16 cellular contexts compared by ENCODE assay signal in genomic region chr15:90892023-90892422, GRCh38. TPM values are rescaled to one million over a fixed set of nuclear protein-coding genes. Genes with fewer than 3 reads are reported as not detected.
A peak's percentile ranks its signal among the peaks of the same experiment; 100 is the strongest.
DNase-seq lines count a peak whose midpoint lies in the region; ATAC-seq and TF ChIP-seq lines count a peak whose summit lies in the region.
"Had no signal": no experiment of that assay in that cellular context is flagged by ENCODE, and none has a peak within 500 bp of the region (broad histone marks: within the 10 kb centered on the region; RNA-seq: fewer than 3 reads in every experiment).

No MANE protein-coding gene starts in this region.

- H4K5ac ChIP-seq in H9 (ENCODE audit: insufficient read length, low read depth, low read length) = no peak overlapping the region

- H3K14ac ChIP-seq in H9 (ENCODE audit: insufficient read depth, low read length) (no peak overlapping the region), neuronal stem cell (ENCODE audit: low read length) (peak overlapping the region; percentile 31)

- no peak overlapping the region for H3K4ac ChIP-seq in H9 (ENCODE audit: low read depth, low read length)
- H3K4ac ChIP-seq in neuronal stem cell (ENCODE audit: low read length) = no peak overlapping the region

- in situ Hi-C loops in transverse colon (cut with MboI; ENCODE audit: low pct_ligation_motif_present in 1 of 4, low pct_unique_long_range_greater_than_20kb in 1 of 4, low sequenced_read_pairs in 3 of 4) = loop anchor here in 2 of 4 donors (25.0 kb wide), 2 partner anchors 230 to 580 kb away; no protein-coding TSS in a partner anchor

- H3K4me2 ChIP-seq in H9 (ENCODE audit: insufficient read depth, insufficient read length, low read length) (no peak overlapping the region), neuronal stem cell (ENCODE audit: insufficient read depth, low read length, poor library complexity, severe bottlenecking) (no peak overlapping the region)

- H2BK5ac ChIP-seq in H9 (ENCODE audit: insufficient read length, low read length) (no peak overlapping the region), neuronal stem cell (ENCODE audit: low read length) (no peak overlapping the region)

- H3K18ac ChIP-seq in H9 (ENCODE audit: insufficient read length, low read depth, low read length) = no peak overlapping the region
- H3K18ac ChIP-seq in neuronal stem cell (ENCODE audit: low read length) = no peak overlapping the region

- no peak for TF ChIP-seq POLR2A in transverse colon (IDR thresholded peaks at IDR 0.05)

- H3K23ac ChIP-seq in H9 (ENCODE audit: insufficient read length, low read depth, low read length) = no peak overlapping the region
- H3K23ac ChIP-seq in neuronal stem cell (ENCODE audit: low read depth, low read length, poor library complexity) = no peak overlapping the region

- H2AK5ac ChIP-seq in H9 (ENCODE audit: insufficient read length, low read length) = no peak overlapping the region
- no peak overlapping the region for H2AK5ac ChIP-seq in neuronal stem cell (ENCODE audit: low read depth, low read length)

- no peak overlapping the region for H2BK20ac ChIP-seq in H9 (ENCODE audit: low read depth, low read length, poor library complexity, severe bottlenecking)

- H3K4me3 ChIP-seq in neuronal stem cell (ENCODE audit: low read length in 2 of 2) (no peak overlapping the region), transverse colon (no peak overlapping the region)

- no peaks in the 10 kb centered on the region for H4K20me1 ChIP-seq in H9 (ENCODE audit: control insufficient read depth, insufficient read depth, insufficient read length)

- H3K79me1 ChIP-seq in H9 (ENCODE audit: insufficient read depth, low read depth, low read length, poor library complexity, severe bottlenecking) = no peaks in the 10 kb centered on the region
- H3K79me1 ChIP-seq in neuronal stem cell (ENCODE audit: low read depth, low read length) = no peaks in the 10 kb centered on the region

- H3K56ac ChIP-seq in H9 (ENCODE audit: insufficient read length, low read depth, low read length) = no peak overlapping the region

- H3K23me2 ChIP-seq in H9 (ENCODE audit: insufficient read length, low read depth, low read length, poor library complexity, severe bottlenecking) = no peaks in the 10 kb centered on the region

- H3K36me3 ChIP-seq in neuronal stem cell (replicated peaks in 1 of 2; ENCODE audit: control insufficient read depth in 2 of 2, insufficient read depth in 2 of 2, low read length in 2 of 2) (peaks cover 0 to 6% of the 10 kb centered on the region in 2 donors), transverse colon (no peaks in the 10 kb centered on the region)

- no peak for ATAC-seq in activated naive CD4-positive, alpha-beta T cell treated with anti-CD3 and anti-CD28 coated beads, Interleukin-2, amount 50 U/mL, for 72 hours
- no peak for ATAC-seq in activated T-helper 17 cell treated with anti-CD3 and anti-CD28 coated beads, Interleukin-2, amount 50 U/mL, for 72 hours (replicated peaks)

- H3K27me3 ChIP-seq in H9 (ENCODE audit: insufficient read depth, low read length) (no peaks in the 10 kb centered on the region), neuronal stem cell (ENCODE audit: control insufficient read depth in 3 of 3, insufficient read depth in 3 of 3, low read depth in 1 of 3, low read length in 3 of 3) (no peaks in the 10 kb centered on the region), transverse colon (no peaks in the 10 kb centered on the region)

- DNase-seq in activated naive CD4-positive, alpha-beta T cell treated with anti-CD3 and anti-CD28 coated beads, Interleukin-2, amount 50 U/mL, for 72 hours (ENCODE audit: low spot score in 2 of 2) = no peak
- no peak for DNase-seq in activated naive CD4-positive, alpha-beta T cell treated with anti-CD3 and anti-CD28 coated beads, Interleukin-2, amount 50 U/mL, for 16 hours
- DNase-seq in H9 = no peak
- DNase-seq in neuronal stem cell (ENCODE audit: low spot score) = no peak
- no peak for DNase-seq in NCI-H2029 (lab: John Stamatoyannopoulos, UW)
- DNase-seq in transverse colon = no peak
- DNase-seq: C1 segment of cervical spinal cord; CD4-positive, alpha-beta memory T cell; COR-L47; DMS153; DMS79 treated with DMSO at 0.1 percent for 48 hours; EL; HCEC 1CT; HFFc6 had no signal

- no CpG with 5 or more reads among the region's 11 CpGs for WGBS in H9 (ENCODE audit: extremely low coverage, insufficient read length, low lambda C conversion rate)
- WGBS in neuronal stem cell (ENCODE audit: extremely low coverage in 2 of 2, insufficient read length in 2 of 2, insufficient replicate concordance in 1 of 2), 2 donors = no CpG with 5 or more reads among the region's 11 CpGs
- 93 to 95% methylated on average over 10 to 11 of the region's 11 CpGs for WGBS in transverse colon (ENCODE audit: low coverage in 1 of 2), 2 donors

- intact Hi-C loops in transverse colon (cut with DNase I; ENCODE audit: low total_unique reads) = no loop called here

- H4K8ac ChIP-seq in H9 (replicated peaks; ENCODE audit: insufficient read length, low read depth, low read length) = no peak overlapping the region
- H4K8ac ChIP-seq in neuronal stem cell (ENCODE audit: low read depth, low read length) = no peak overlapping the region

- TF ChIP-seq CTCF in H9 (conservative IDR thresholded peaks at IDR 0.05) (no peak), transverse colon (IDR thresholded peaks at IDR 0.05) (no peak)

- no peaks in the 10 kb centered on the region; the same call in 1 of the 2 replicates for H3K27me3 Mint-ChIP-seq in H9 (ENCODE audit: low read depth)
- no peaks in the 10 kb centered on the region for H3K27me3 Mint-ChIP-seq in activated T-helper 17 cell treated with anti-CD3 and anti-CD28 coated beads, Interleukin-2, amount 50 U/mL, for 72 hours
- H3K27me3 Mint-ChIP-seq: B cell had no signal

- TF ChIP-seq EP300 in transverse colon (IDR thresholded peaks at IDR 0.05; ENCODE audit: low read depth) = no peak

- H2BK15ac ChIP-seq in H9 (ENCODE audit: low read depth, low read length) (no peak overlapping the region), neuronal stem cell (ENCODE audit: low read length) (no peak overlapping the region)

- peaks cover 0 to 13% of the 10 kb centered on the region in 2 donors for H3K36me3 Mint-ChIP-seq in activated naive CD4-positive, alpha-beta T cell treated with anti-CD3 and anti-CD28 coated beads, Interleukin-2, amount 50 U/mL, for 72 hours
- H3K36me3 Mint-ChIP-seq in H9 (ENCODE audit: insufficient read depth in 1 of 3, low read depth in 3 of 3) = peaks cover 4 to 10% (median 10%) of the 10 kb centered on the region in 3 experiments; a peak in 6 of 7 replicates
- H3K36me3 Mint-ChIP-seq in activated T-helper 17 cell treated with anti-CD3 and anti-CD28 coated beads, Interleukin-2, amount 50 U/mL, for 72 hours (ENCODE audit: low read depth) = peaks cover 90% of the 10 kb centered on the region
- H3K36me3 Mint-ChIP-seq: CD4-positive, alpha-beta memory T cell had no signal

- H2BK12ac ChIP-seq in H9 (ENCODE audit: insufficient read length, low read depth, low read length) = no peak overlapping the region
- H2BK12ac ChIP-seq in neuronal stem cell (ENCODE audit: low read length) = no peak overlapping the region

- no peak overlapping the region for H3K4me3 Mint-ChIP-seq in H9
- no peak overlapping the region for H3K4me3 Mint-ChIP-seq in activated T-helper 17 cell treated with anti-CD3 and anti-CD28 coated beads, Interleukin-2, amount 50 U/mL, for 72 hours
- H3K4me3 Mint-ChIP-seq: B cell; CD4-positive, alpha-beta memory T cell; HFFc6 had no signal

- H2AFZ ChIP-seq in H9 (ENCODE audit: low read length) (no peak overlapping the region), neuronal stem cell (ENCODE audit: low read length) (no peak overlapping the region)

- peak overlapping the region; percentile 67 to 77 for H3K27ac Mint-ChIP-seq in activated naive CD4-positive, alpha-beta T cell treated with anti-CD3 and anti-CD28 coated beads, Interleukin-2, amount 50 U/mL, for 72 hours
- peak overlapping the region in 2 of 3 experiments; percentile 44 to 57; a peak in 2 of 7 replicates for H3K27ac Mint-ChIP-seq in H9
- H3K27ac Mint-ChIP-seq in activated T-helper 17 cell treated with anti-CD3 and anti-CD28 coated beads, Interleukin-2, amount 50 U/mL, for 72 hours = peak overlapping the region; percentile 56
- H3K27ac Mint-ChIP-seq: B cell, HFFc6 had no signal

- H3K79me2 ChIP-seq in H9 (ENCODE audit: insufficient read depth, low read length) = no peaks in the 10 kb centered on the region

- H2BK120ac ChIP-seq in H9 (ENCODE audit: low read depth, low read length, poor library complexity, severe bottlenecking) (no peak overlapping the region), neuronal stem cell (ENCODE audit: low read depth, low read length) (no peak overlapping the region)

- no peaks in the 10 kb centered on the region for H3K9me3 Mint-ChIP-seq in activated naive CD4-positive, alpha-beta T cell treated with anti-CD3 and anti-CD28 coated beads, Interleukin-2, amount 50 U/mL, for 72 hours
- H3K9me3 Mint-ChIP-seq in H9 = no peaks in the 10 kb centered on the region; a peak in 1 of 5 replicates
- H3K9me3 Mint-ChIP-seq in activated T-helper 17 cell treated with anti-CD3 and anti-CD28 coated beads, Interleukin-2, amount 50 U/mL, for 72 hours = no peaks in the 10 kb centered on the region
- H3K9me3 Mint-ChIP-seq: HFFc6 had no signal

- peaks cover 3 to 8% of the 10 kb centered on the region in 2 experiments; a peak in 3 of 4 replicates for H3K4me1 Mint-ChIP-seq in H9
- H3K4me1 Mint-ChIP-seq in activated T-helper 17 cell treated with anti-CD3 and anti-CD28 coated beads, Interleukin-2, amount 50 U/mL, for 72 hours = peaks cover 5% of the 10 kb centered on the region

- H3K9me3 ChIP-seq in H9 (ENCODE audit: control insufficient read depth, low read depth, low read length) (no peaks in the 10 kb centered on the region), neuronal stem cell (replicated peaks in 1 of 2; ENCODE audit: control insufficient read depth in 2 of 2, insufficient read depth in 1 of 2, low read depth in 1 of 2, low read length in 2 of 2) (no peaks in the 10 kb centered on the region), transverse colon (no peaks in the 10 kb centered on the region)

- H3T11ph ChIP-seq in H9 (ENCODE audit: low read length) = no peak overlapping the region

- H3K4me1 ChIP-seq in H9 (ENCODE audit: insufficient read depth, low read length) = no peaks in the 10 kb centered on the region; the same call in 1 of the 2 replicates
- no peaks in the 10 kb centered on the region for H3K4me1 ChIP-seq in neuronal stem cell (ENCODE audit: control insufficient read depth in 2 of 2, insufficient read depth in 1 of 2, low read depth in 1 of 2, low read length in 2 of 2)
- no peaks in the 10 kb centered on the region for H3K4me1 ChIP-seq in transverse colon

- H3K9ac ChIP-seq in H9 (ENCODE audit: extremely low read depth, insufficient read length, low read length) = no peak overlapping the region
- no peak overlapping the region for H3K9ac ChIP-seq in neuronal stem cell (ENCODE audit: low read depth, low read length, poor library complexity)

- H4K91ac ChIP-seq in H9 (ENCODE audit: insufficient read length, low read depth, low read length) = no peak overlapping the region
- H4K91ac ChIP-seq in neuronal stem cell (ENCODE audit: low read depth, low read length, poor library complexity) = no peak overlapping the region

- H3K27ac ChIP-seq in H9 (ENCODE audit: insufficient read length, low read depth, low read length) = no peak overlapping the region
- H3K27ac ChIP-seq in neuronal stem cell (replicated peaks; ENCODE audit: low read length) = no peak overlapping the region
- H3K27ac ChIP-seq in transverse colon = no peak overlapping the region

RNA-seq across cellular contexts. Expression of gene FES, which starts 7.7 kb away (rescaled TPM):
- total RNA-seq in activated naive CD4-positive, alpha-beta T cell treated with anti-CD3 and anti-CD28 coated beads, Interleukin-2, amount 50 U/mL, for 72 hours = 10 to 100 TPM; 83.9 to 91.4 TPM
- total RNA-seq in H9 (2021) (6.5 and 6.7 TPM in 2 replicates), transverse colon (10 to 100 TPM in 3 of 4 donors, 1 to 10 TPM in 1; 7.0 to 18.3 (median 14.0) TPM)
- total RNA-seq in activated T-helper 17 cell treated with anti-CD3 and anti-CD28 coated beads, Interleukin-2, amount 50 U/mL, for 72 hours = 100 to 1,000 TPM in 1 of 2 donors, 10 to 100 TPM in 1; 98.5 to 122 TPM
- polyA plus RNA-seq in neuronal stem cell (2013, experiment 1 of 2) = 2.6 TPM
- polyA plus RNA-seq in neuronal stem cell (2013, experiment 2 of 2) = 2.3 TPM
- polyA plus RNA-seq: CD4-positive, alpha-beta memory T cell had no signal

RNA-seq across cellular contexts. Expression of gene MAN2A2, which starts 11.1 kb away (rescaled TPM):
- total RNA-seq in activated naive CD4-positive, alpha-beta T cell treated with anti-CD3 and anti-CD28 coated beads, Interleukin-2, amount 50 U/mL, for 72 hours = 100 to 1,000 TPM in 1 of 2 donors, 10 to 100 TPM in 1; 99.8 to 225 TPM
- total RNA-seq in H9 (2021) (25.3 and 27.4 TPM in 2 replicates), transverse colon (100 to 1,000 TPM in 2 of 4 donors, 10 to 100 TPM in 2; 46.8 to 109 (median 86.4) TPM)
- 100 to 1,000 TPM; 121 to 127 TPM for total RNA-seq in activated T-helper 17 cell treated with anti-CD3 and anti-CD28 coated beads, Interleukin-2, amount 50 U/mL, for 72 hours
- 41.6 TPM for polyA plus RNA-seq in neuronal stem cell (2013, experiment 1 of 2)
- polyA plus RNA-seq in neuronal stem cell (2013, experiment 2 of 2) = 37.8 TPM

RNA-seq across cellular contexts. Expression of gene FURIN, which starts 23.6 kb away (rescaled TPM):
- total RNA-seq in activated naive CD4-positive, alpha-beta T cell treated with anti-CD3 and anti-CD28 coated beads, Interleukin-2, amount 50 U/mL, for 72 hours = 100 to 1,000 TPM; 381 to 721 TPM
- total RNA-seq in H9 (2021) (35.1 and 35.7 TPM in 2 replicates), transverse colon (100 to 1,000 TPM in 1 of 4 donors, 10 to 100 TPM in 3; 64.6 to 109 (median 80.6) TPM)
- 100 to 1,000 TPM; 605 to 771 TPM for total RNA-seq in activated T-helper 17 cell treated with anti-CD3 and anti-CD28 coated beads, Interleukin-2, amount 50 U/mL, for 72 hours
- 19.3 TPM for polyA plus RNA-seq in neuronal stem cell (2013, experiment 1 of 2)
- 19.0 TPM for polyA plus RNA-seq in neuronal stem cell (2013, experiment 2 of 2)

RNA-seq across cellular contexts. Expression of gene HDDC3, which starts 40.3 kb away (rescaled TPM):
- total RNA-seq in activated naive CD4-positive, alpha-beta T cell treated with anti-CD3 and anti-CD28 coated beads, Interleukin-2, amount 50 U/mL, for 72 hours = 10 to 100 TPM; 18.9 to 32.4 TPM
- total RNA-seq in H9 (2021) = 13.2 and 13.3 TPM in 2 replicates
- total RNA-seq in activated T-helper 17 cell treated with anti-CD3 and anti-CD28 coated beads, Interleukin-2, amount 50 U/mL, for 72 hours = 10 to 100 TPM; 15.9 to 19.0 TPM
- polyA plus RNA-seq in neuronal stem cell (2013, experiment 1 of 2) = 17.1 TPM
- 16.8 TPM for polyA plus RNA-seq in neuronal stem cell (2013, experiment 2 of 2)
- total RNA-seq in transverse colon = 10 to 100 TPM; 13.8 to 21.8 (median 17.9) TPM

RNA-seq across cellular contexts. Expression of gene UNC45A, which starts 43.1 kb away (rescaled TPM):
- 100 to 1,000 TPM in 1 of 2 donors, 10 to 100 TPM in 1; 75.5 to 112 TPM for total RNA-seq in activated naive CD4-positive, alpha-beta T cell treated with anti-CD3 and anti-CD28 coated beads, Interleukin-2, amount 50 U/mL, for 72 hours
- 84.3 and 84.6 TPM in 2 replicates for total RNA-seq in H9 (2021)
- 100 to 1,000 TPM; 101 to 103 TPM for total RNA-seq in activated T-helper 17 cell treated with anti-CD3 and anti-CD28 coated beads, Interleukin-2, amount 50 U/mL, for 72 hours
- polyA plus RNA-seq in neuronal stem cell (2013, experiment 1 of 2) = 29.4 TPM
- 28.4 TPM for polyA plus RNA-seq in neuronal stem cell (2013, experiment 2 of 2)
- total RNA-seq in transverse colon = 100 to 1,000 TPM in 1 of 4 donors, 10 to 100 TPM in 3; 34.4 to 142 (median 52.9) TPM

Comparison
In these comparisons a context has a peak if more than half of its experiments do, and no peak if none do; other contexts are left out.
1. RNA of gene FES, which starts 7.7 kb away (total RNA-seq): 98.5 to 122 TPM in activated T-helper 17 cell treated with anti-CD3 and anti-CD28 coated beads, Interleukin-2, amount 50 U/mL, for 72 hours and 83.9 to 91.4 TPM in activated naive CD4-positive, alpha-beta T cell treated with anti-CD3 and anti-CD28 coated beads, Interleukin-2, amount 50 U/mL, for 72 hours; 7.0 to 18.3 TPM in transverse colon and 6.5 to 6.7 TPM in H9; every median in the first group is over 4 times any median in the second.
2. Peak in every context shown above with its lines, with median percentiles within 50 percentile points of each other: H3K27ac Mint-ChIP-seq.